ENCODE assay signal across 1 cellular context in the genomic region with DNA sequence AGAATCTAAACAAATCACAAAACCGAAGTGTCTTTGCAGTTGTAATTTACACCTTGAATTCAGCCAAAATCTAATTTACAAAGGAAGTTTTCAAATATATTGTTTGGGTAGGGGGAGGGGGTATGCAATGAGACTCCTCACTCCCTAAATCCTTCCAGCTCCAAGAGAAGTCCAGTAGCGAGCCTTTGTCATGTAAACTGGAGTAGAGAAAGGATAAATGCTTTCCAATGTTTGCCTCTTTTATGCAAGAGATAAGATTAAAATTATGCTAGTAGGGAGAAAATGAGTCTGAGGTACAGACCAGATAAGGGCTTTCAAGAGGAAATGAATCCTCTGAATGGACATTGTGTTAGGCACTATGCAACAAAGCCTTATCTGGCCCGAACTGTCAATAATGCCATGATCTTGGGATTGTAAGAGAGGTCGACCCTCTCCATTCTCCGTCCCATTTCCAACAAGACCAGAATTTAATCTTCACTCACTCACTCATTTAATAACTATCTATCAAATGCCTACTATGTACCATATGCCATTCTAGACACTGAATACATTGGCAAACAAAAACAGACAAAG.
TF ChIP-seq lines count a peak whose summit lies in the region.

No MANE protein-coding gene starts in this region.

TF ChIP-seq in GM23338, 12 proteins besides CTCF, POLR2A, EP300 and RAD21 (continued from another document):
- TF ChIP-seq, protein P1, sequence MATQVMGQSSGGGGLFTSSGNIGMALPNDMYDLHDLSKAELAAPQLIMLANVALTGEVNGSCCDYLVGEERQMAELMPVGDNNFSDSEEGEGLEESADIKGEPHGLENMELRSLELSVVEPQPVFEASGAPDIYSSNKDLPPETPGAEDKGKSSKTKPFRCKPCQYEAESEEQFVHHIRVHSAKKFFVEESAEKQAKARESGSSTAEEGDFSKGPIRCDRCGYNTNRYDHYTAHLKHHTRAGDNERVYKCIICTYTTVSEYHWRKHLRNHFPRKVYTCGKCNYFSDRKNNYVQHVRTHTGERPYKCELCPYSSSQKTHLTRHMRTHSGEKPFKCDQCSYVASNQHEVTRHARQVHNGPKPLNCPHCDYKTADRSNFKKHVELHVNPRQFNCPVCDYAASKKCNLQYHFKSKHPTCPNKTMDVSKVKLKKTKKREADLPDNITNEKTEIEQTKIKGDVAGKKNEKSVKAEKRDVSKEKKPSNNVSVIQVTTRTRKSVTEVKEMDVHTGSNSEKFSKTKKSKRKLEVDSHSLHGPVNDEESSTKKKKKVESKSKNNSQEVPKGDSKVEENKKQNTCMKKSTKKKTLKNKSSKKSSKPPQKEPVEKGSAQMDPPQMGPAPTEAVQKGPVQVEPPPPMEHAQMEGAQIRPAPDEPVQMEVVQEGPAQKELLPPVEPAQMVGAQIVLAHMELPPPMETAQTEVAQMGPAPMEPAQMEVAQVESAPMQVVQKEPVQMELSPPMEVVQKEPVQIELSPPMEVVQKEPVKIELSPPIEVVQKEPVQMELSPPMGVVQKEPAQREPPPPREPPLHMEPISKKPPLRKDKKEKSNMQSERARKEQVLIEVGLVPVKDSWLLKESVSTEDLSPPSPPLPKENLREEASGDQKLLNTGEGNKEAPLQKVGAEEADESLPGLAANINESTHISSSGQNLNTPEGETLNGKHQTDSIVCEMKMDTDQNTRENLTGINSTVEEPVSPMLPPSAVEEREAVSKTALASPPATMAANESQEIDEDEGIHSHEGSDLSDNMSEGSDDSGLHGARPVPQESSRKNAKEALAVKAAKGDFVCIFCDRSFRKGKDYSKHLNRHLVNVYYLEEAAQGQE (IDR thresholded peaks at IDR 0.05; ENCODE audit: unreplicated experiment): no peak
- TF ChIP-seq STAT1 (IDR thresholded peaks at IDR 0.05; ENCODE audit: unreplicated experiment): no peak
- no peak for TF ChIP-seq ZNF114 (CRISPR knock-in tag; IDR thresholded peaks at IDR 0.05)
